Comparison of ENCODE assay signal across 8 cellular contexts in the genomic region with DNA sequence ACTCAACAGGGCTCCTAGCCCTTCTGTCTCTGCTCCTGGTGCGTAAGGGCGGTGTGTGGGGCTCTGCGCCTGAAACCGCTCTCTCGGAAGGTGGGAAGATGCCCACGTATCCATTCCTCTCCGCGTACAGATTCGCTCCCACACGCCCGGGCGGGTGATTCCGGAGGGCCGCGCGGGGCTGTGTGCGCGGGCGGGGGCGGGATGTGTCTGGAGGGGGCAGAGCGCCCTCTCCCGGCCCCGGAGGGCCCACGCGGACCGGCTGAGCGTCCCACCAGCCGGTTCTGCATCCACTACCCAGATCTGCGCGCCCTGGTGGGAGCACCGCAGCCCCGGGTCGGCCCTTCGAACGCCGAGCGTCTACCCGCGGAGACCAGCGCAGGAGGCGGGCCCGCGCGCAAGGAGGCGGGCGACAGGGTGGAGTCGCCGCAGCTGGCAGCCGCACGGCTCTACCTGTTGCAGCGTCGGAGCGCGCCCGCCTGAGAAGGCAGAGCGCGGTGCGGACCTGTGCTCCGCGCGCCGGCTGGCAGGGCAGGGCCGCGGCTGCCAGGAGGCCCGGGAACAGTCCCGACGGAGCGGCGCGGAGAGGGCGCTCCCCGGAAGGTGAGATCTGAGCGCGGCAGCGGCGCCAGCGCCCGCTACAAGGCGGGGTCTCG. TPM values are rescaled to one million over a fixed set of nuclear protein-coding genes. Genes with fewer than 3 reads are reported as not detected.
DNase-seq lines count a peak whose midpoint lies in the region; ATAC-seq and TF ChIP-seq lines count a peak whose summit lies in the region.

No MANE protein-coding gene starts in this region.

- H3K36me3 Mint-ChIP-seq in MCF 10A (ENCODE audit: insufficient read depth, unreplicated experiment) = no peaks in the 10 kb centered on the region

- 0 out of 2 replicates have a peak, but pooled peaks cover 4% of the 10 kb centered on the region for H3K9me3 ChIP-seq in SK-N-MC (ENCODE audit: low read depth, low read length)

- no peaks in the 10 kb centered on the region for H3K9me3 Mint-ChIP-seq in MCF 10A (ENCODE audit: unreplicated experiment)

- H3K4me3 Mint-ChIP-seq in MCF 10A (ENCODE audit: unreplicated experiment) = peak overlapping the region; percentile 23

- intact Hi-C loops in MCF 10A (cut with micrococcal nuclease) = no loop called here

- ATAC-seq in GM21360 (IDR thresholded peaks at IDR 0.05; ENCODE audit: unreplicated experiment) (peak; percentile 66), HG03378 (IDR thresholded peaks at IDR 0.05; ENCODE audit: unreplicated experiment) (no peak)

- no peak overlapping the region for H3K27ac Mint-ChIP-seq in MCF 10A (ENCODE audit: low read depth, unreplicated experiment)

- in situ Hi-C loops in Caki2 (cut with HindIII; ENCODE audit: low pct_unique_long_range_greater_than_20kb, low sequenced_read_pairs) = no loop called here

- no peaks in the 10 kb centered on the region for H3K4me1 Mint-ChIP-seq in MCF 10A (ENCODE audit: insufficient read depth, unreplicated experiment)

- H3K27ac ChIP-seq in SK-N-MC (no peak overlapping the region), skin epidermis (no peak overlapping the region)

- H3K36me3 ChIP-seq in SK-N-MC (ENCODE audit: insufficient read depth, low read length) = no peaks in the 10 kb centered on the region

- TF ChIP-seq CTCF in MCF 10A (IDR thresholded peaks at IDR 0.05; ENCODE audit: unreplicated experiment) = no peak

- H3K4me3 ChIP-seq in SK-N-MC (peak overlapping the region; percentile 74), skin epidermis (peak overlapping the region; percentile 20 to 50 (median 38))

- POLR2A ChIA-PET in MCF 10A (lab: Yijun Ruan, JAX) = no interaction called here

- no peak overlapping the region for H3K9ac ChIP-seq in SK-N-MC (ENCODE audit: insufficient read length)

- DNase-seq in Caki2 (ENCODE audit: low read depth) (peak; percentile 71), HUDEP-2 (lab: John Stamatoyannopoulos, UW; ENCODE audit: unreplicated experiment in 76 of 76) (peak in 48 of 76 experiments; percentile 5 to 54 (median 26)), SK-N-MC (ENCODE audit: low read depth, low spot score) (no peak), MCF 10A (ENCODE audit: unreplicated experiment) (peak; percentile 16), iPS-NIHi7 (ENCODE audit: extremely low spot score) (peak; percentile 86)

- CTCF ChIA-PET in MCF 10A (lab: Yijun Ruan, JAX) = no interaction called here

- BruUV-seq in MCF 10A (replicated peaks; lab: Mats Ljungman, UMichigan) = no TSS peak

- peaks cover 69% of the 10 kb centered on the region for H3K27me3 Mint-ChIP-seq in MCF 10A (ENCODE audit: insufficient read depth, unreplicated experiment)

RNA-seq across cellular contexts. Expression of gene KCNK13, which starts 1.4 kb away (rescaled TPM):
- total RNA-seq in Caki2 (2014; rRNA removed; shearing (Covaris generic); ENCODE audit: low replicate concordance) = 0.95 TPM in 1 of 2 replicates, not detected in the other
- not detected in 2 replicates for total RNA-seq in MCF 10A (2022)
